ENCODE assay signal across 23 cellular contexts in genomic region chr1:3469849-3470649, GRCh38. TPM values are rescaled to one million over a fixed set of nuclear protein-coding genes. Genes with fewer than 3 reads are reported as not detected.
DNase-seq lines count a peak whose midpoint lies in the region; ATAC-seq and TF ChIP-seq lines count a peak whose summit lies in the region.
"Had no signal": no experiment of that assay in that cellular context is flagged by ENCODE, and none has a peak within 500 bp of the region (broad histone marks: within the 10 kb centered on the region; RNA-seq: fewer than 3 reads in every experiment).

No MANE protein-coding gene starts in this region.

- no TSS peak for BruUV-seq in MCF 10A (replicated peaks; lab: Mats Ljungman, UMichigan)
- BruUV-seq in mammary epithelial cell (replicated peaks; lab: Mats Ljungman, UMichigan) = no TSS peak

- H2AK5ac ChIP-seq in mesendoderm (ENCODE audit: low read length) = no peak overlapping the region

- peak overlapping the region; percentile 17 for H3K56ac ChIP-seq in mesendoderm (ENCODE audit: low read length)

- peak overlapping the region; percentile 2 for H3K27ac Mint-ChIP-seq in MCF 10A (ENCODE audit: low read depth, unreplicated experiment)
- peak overlapping the region in 4 of 5 experiments; percentile 1 to 89 (median 15) for H3K27ac Mint-ChIP-seq in brain
- H3K27ac Mint-ChIP-seq in activated CD8-positive, alpha-beta T cell treated with anti-CD3 and anti-CD28 coated beads, Interleukin-2, amount 10 ng/mL, durations not matched to agents 7 days and 5 days = no peak overlapping the region
- H3K27ac Mint-ChIP-seq: activated CD4-positive, alpha-beta T cell treated with anti-CD3 and anti-CD28 coated beads, Interleukin-2, amount 10 ng/mL, durations not matched to agents 24 days and 14 days; activated naive CD4-positive, alpha-beta T cell treated with anti-CD3 and anti-CD28 coated beads, Interleukin-2, amount 50 U/mL, for 72 hours; CD4-positive, CD25-positive, alpha-beta regulatory T cell; memory B cell had no signal

- H3K4me2 ChIP-seq in mammary epithelial cell (ENCODE audit: insufficient read depth, low read depth, low read length) (no peak overlapping the region), mesendoderm (ENCODE audit: low read length) (no peak overlapping the region)
- H3K4me2 ChIP-seq: SK-N-SH had no signal

- H3K36me3 Mint-ChIP-seq in MCF 10A (ENCODE audit: insufficient read depth, unreplicated experiment) = no peaks in the 10 kb centered on the region
- no peaks in the 10 kb centered on the region for H3K36me3 Mint-ChIP-seq in brain
- no peaks in the 10 kb centered on the region for H3K36me3 Mint-ChIP-seq in activated CD8-positive, alpha-beta T cell treated with anti-CD3 and anti-CD28 coated beads, Interleukin-2, amount 10 ng/mL, durations not matched to agents 7 days and 5 days (ENCODE audit: low read depth)
- H3K36me3 Mint-ChIP-seq: activated naive CD4-positive, alpha-beta T cell treated with anti-CD3 and anti-CD28 coated beads, Interleukin-2, amount 50 U/mL, for 72 hours; CD4-positive, CD25-positive, alpha-beta regulatory T cell; memory B cell had no signal

- H2BK15ac ChIP-seq in mesendoderm (replicated peaks; ENCODE audit: low read depth) = no peak overlapping the region

- H4K8ac ChIP-seq in mesendoderm (ENCODE audit: low read depth, low read length) = no peak overlapping the region

- dilution Hi-C loops in mammary epithelial cell (cut with HindIII; ENCODE audit: low sequenced_read_pairs) = loop anchor here (5.0 to 10.0 kb wide), 3 partner anchors 48 to 175 kb away; no protein-coding TSS in a partner anchor

- intact Hi-C loops in MCF 10A (cut with micrococcal nuclease) (no loop called here), mammary epithelial cell (cut with micrococcal nuclease) (no loop called here), upper lobe of right lung (cut with DNase I) (no loop called here)

- no peaks in the 10 kb centered on the region for H3K27me3 Mint-ChIP-seq in MCF 10A (ENCODE audit: insufficient read depth, unreplicated experiment)
- H3K27me3 Mint-ChIP-seq in brain = peaks cover 3% of the 10 kb centered on the region
- H3K27me3 Mint-ChIP-seq in activated CD8-positive, alpha-beta T cell treated with anti-CD3 and anti-CD28 coated beads, Interleukin-2, amount 10 ng/mL, durations not matched to agents 7 days and 5 days (ENCODE audit: low read depth) = no peaks in the 10 kb centered on the region
- H3K27me3 Mint-ChIP-seq: activated CD4-positive, alpha-beta T cell treated with anti-CD3 and anti-CD28 coated beads, Interleukin-2, amount 10 ng/mL, durations not matched to agents 24 days and 14 days had no signal

- no peak overlapping the region for H2BK5ac ChIP-seq in mesendoderm (ENCODE audit: low read length)

- POLR2A ChIA-PET in MCF 10A (lab: Yijun Ruan, JAX) = no interaction called here
- POLR2A ChIA-PET in activated CD8-positive, alpha-beta T cell treated with anti-CD3 and anti-CD28 coated beads, Interleukin-2, amount 10 ng/mL, durations not matched to agents 7 days and 5 days (lab: Charles Lee) = no interaction called here

- H3K9me3 ChIP-seq in mammary epithelial cell (replicated peaks; ENCODE audit: insufficient read depth, low read length) (no peaks in the 10 kb centered on the region), upper lobe of right lung (no peaks in the 10 kb centered on the region)
- H3K9me3 ChIP-seq: A549, neutrophil, right lobe of liver, SK-N-SH had no signal

- no peaks in the 10 kb centered on the region for H3K79me1 ChIP-seq in mesendoderm (ENCODE audit: low read length)

- 98% methylated on average over 12 of the region's 17 CpGs for WGBS in mammary epithelial cell (ENCODE audit: low coverage, missing lambda C conversion rate)
- no CpG with 5 or more reads among the region's 17 CpGs for WGBS in mesendoderm (ENCODE audit: extremely low coverage, insufficient coverage, low lambda C conversion rate)

- CTCF ChIA-PET in MCF 10A (lab: Yijun Ruan, JAX) (interaction anchor here (0.6 to 2.1 kb wide), 2 partner anchors 17 to 145 kb away, joined by 4 to 11 read pairs; no protein-coding TSS in a partner anchor), mammary epithelial cell (lab: Charles Lee; ENCODE audit: low non-redundant PET) (no interaction called here)
- CTCF ChIA-PET in activated CD8-positive, alpha-beta T cell treated with anti-CD3 and anti-CD28 coated beads, Interleukin-2, amount 10 ng/mL, durations not matched to agents 7 days and 5 days (lab: Charles Lee) = no interaction called here

- H3K9me3 Mint-ChIP-seq in MCF 10A (ENCODE audit: unreplicated experiment) (no peaks in the 10 kb centered on the region), brain (peaks cover 0 to 6% (median 0%) of the 10 kb centered on the region in 5 experiments)
- H3K9me3 Mint-ChIP-seq in activated CD8-positive, alpha-beta T cell treated with anti-CD3 and anti-CD28 coated beads, Interleukin-2, amount 10 ng/mL, durations not matched to agents 7 days and 5 days (ENCODE audit: insufficient read depth) = no peaks in the 10 kb centered on the region
- H3K9me3 Mint-ChIP-seq: activated naive CD4-positive, alpha-beta T cell treated with anti-CD3 and anti-CD28 coated beads, Interleukin-2, amount 50 U/mL, for 72 hours; CD4-positive, CD25-positive, alpha-beta regulatory T cell; memory B cell had no signal

- peaks cover 71% of the 10 kb centered on the region for H3K4me1 ChIP-seq in mammary epithelial cell (ENCODE audit: insufficient read depth, low read length)
- H3K4me1 ChIP-seq in mesendoderm (ENCODE audit: control insufficient read depth, low read depth, low read length) = peaks cover 5% of the 10 kb centered on the region
- peaks cover 4% of the 10 kb centered on the region for H3K4me1 ChIP-seq in upper lobe of right lung
- H3K4me1 ChIP-seq: right lobe of liver had no signal

- H3K4ac ChIP-seq in mesendoderm (ENCODE audit: low read depth, low read length) = no peak overlapping the region

- H3K79me2 ChIP-seq in mammary epithelial cell (ENCODE audit: insufficient read depth, low read length) = no peaks in the 10 kb centered on the region
- H3K79me2 ChIP-seq in mesendoderm (ENCODE audit: control insufficient read depth, insufficient read depth, low read length) = no peaks in the 10 kb centered on the region

- no peak overlapping the region for H3K9ac ChIP-seq in mammary epithelial cell (ENCODE audit: insufficient read depth, low read length)
- no peak overlapping the region for H3K9ac ChIP-seq in mesendoderm (ENCODE audit: low read length)
- H3K9ac ChIP-seq: GM23248, SK-N-SH had no signal

- H3K4me1 Mint-ChIP-seq in MCF 10A (ENCODE audit: insufficient read depth, unreplicated experiment) (peaks cover 22% of the 10 kb centered on the region), brain (peaks cover 30% of the 10 kb centered on the region)
- H3K4me1 Mint-ChIP-seq in activated CD8-positive, alpha-beta T cell treated with anti-CD3 and anti-CD28 coated beads, Interleukin-2, amount 10 ng/mL, durations not matched to agents 7 days and 5 days (ENCODE audit: low read depth) = no peaks in the 10 kb centered on the region

- H3K27me3 ChIP-seq in mammary epithelial cell (ENCODE audit: insufficient read depth, low read length) = no peaks in the 10 kb centered on the region
- no peaks in the 10 kb centered on the region for H3K27me3 ChIP-seq in mesendoderm (ENCODE audit: insufficient read depth, low read length, poor library complexity)
- no peaks in the 10 kb centered on the region for H3K27me3 ChIP-seq in upper lobe of right lung
- H3K27me3 ChIP-seq: dorsolateral prefrontal cortex, neutrophil, right lobe of liver had no signal

- H3K18ac ChIP-seq in mesendoderm (ENCODE audit: low read length) = no peak overlapping the region

- no peak overlapping the region for H4K5ac ChIP-seq in mesendoderm (ENCODE audit: low read length)

- H3K36me3 ChIP-seq in mammary epithelial cell (ENCODE audit: insufficient read depth, low read length) (no peaks in the 10 kb centered on the region), mesendoderm (ENCODE audit: control insufficient read depth, insufficient read depth, low read length) (peaks cover 4% of the 10 kb centered on the region), upper lobe of right lung (no peaks in the 10 kb centered on the region)
- H3K36me3 ChIP-seq: neutrophil, right lobe of liver had no signal

- H2AFZ ChIP-seq in mammary epithelial cell (ENCODE audit: low read depth, low read length) = no peak overlapping the region
- H2AFZ ChIP-seq: GM23248 had no signal

- H2BK120ac ChIP-seq in mesendoderm (ENCODE audit: low read depth, low read length) = no peak overlapping the region

- DNase-seq in MCF 10A (ENCODE audit: unreplicated experiment) (no peak), mammary epithelial cell (no peak), mesendoderm (no peak), upper lobe of right lung (peak; percentile 50)
- no peak for DNase-seq in activated CD8-positive, alpha-beta T cell treated with anti-CD3 and anti-CD28 coated beads, Interleukin-2, amount 10 ng/mL, durations not matched to agents 7 days and 5 days
- DNase-seq: activated CD4-positive, alpha-beta T cell treated with anti-CD3 and anti-CD28 coated beads, Interleukin-2, amount 10 ng/mL, durations not matched to agents 24 days and 14 days; CD4-positive, CD25-positive, alpha-beta regulatory T cell; DMS53; GM23248; NCI-H1092 treated with DMSO at 0.1 percent for 48 hours; PC-3; SK-N-SH; stimulated activated CD4-positive, alpha-beta T cell treated with anti-CD3 and anti-CD28 coated beads, Interleukin-2, amount 100 ng/mL, for 24 hours had no signal

- ATAC-seq in upper lobe of right lung (no peak), HG02970 (IDR thresholded peaks at IDR 0.05; ENCODE audit: low FRiP score, unreplicated experiment) (no peak), HG03520 (IDR thresholded peaks at IDR 0.05; ENCODE audit: unreplicated experiment) (no peak)
- ATAC-seq in activated CD8-positive, alpha-beta T cell treated with anti-CD3 and anti-CD28 coated beads, Interleukin-2, amount 10 ng/mL, durations not matched to agents 7 days and 5 days = no peak
- ATAC-seq: activated naive CD4-positive, alpha-beta T cell treated with anti-CD3 and anti-CD28 coated beads, Interleukin-2, amount 50 U/mL, for 72 hours; esophagus mucosa; PC-3; right lobe of liver had no signal

- H3K4me3 ChIP-seq in mammary epithelial cell (replicated peaks in 1 of 3; ENCODE audit: insufficient read depth in 1 of 3, low read depth in 2 of 3, low read length in 3 of 3) = no peak overlapping the region
- no peak overlapping the region for H3K4me3 ChIP-seq in mesendoderm (ENCODE audit: low read length)
- no peak overlapping the region for H3K4me3 ChIP-seq in upper lobe of right lung
- H3K4me3 ChIP-seq: A549, dorsolateral prefrontal cortex, GM23248, right lobe of liver had no signal

- in situ Hi-C loops in mammary epithelial cell (cut with MboI; ENCODE audit: low sequenced_read_pairs in 2 of 2) = no loop called here

- TF ChIP-seq CTCF in MCF 10A (IDR thresholded peaks at IDR 0.05; ENCODE audit: unreplicated experiment) (no peak), mammary epithelial cell (conservative IDR thresholded peaks at IDR 0.05 in 1 of 2, IDR thresholded peaks at IDR 0.05 in 1 of 2; ENCODE audit: extremely low read depth in 1 of 2, insufficient read depth in 1 of 2, low read depth in 1 of 2, low read length in 2 of 2) (no peak), brain (conservative IDR thresholded peaks at IDR 0.05) (no peak), upper lobe of right lung (IDR thresholded peaks at IDR 0.05) (no peak)

- H4K20me1 ChIP-seq in mammary epithelial cell (ENCODE audit: insufficient read depth, low read length) = no peaks in the 10 kb centered on the region

- H3K4me3 Mint-ChIP-seq in MCF 10A (ENCODE audit: unreplicated experiment) (no peak overlapping the region), brain (peak overlapping the region in 1 of 5 experiments; percentile 1)
- H3K4me3 Mint-ChIP-seq in activated CD8-positive, alpha-beta T cell treated with anti-CD3 and anti-CD28 coated beads, Interleukin-2, amount 10 ng/mL, durations not matched to agents 7 days and 5 days = no peak overlapping the region
- H3K4me3 Mint-ChIP-seq: activated CD4-positive, alpha-beta T cell treated with anti-CD3 and anti-CD28 coated beads, Interleukin-2, amount 10 ng/mL, durations not matched to agents 24 days and 14 days; CD4-positive, CD25-positive, alpha-beta regulatory T cell; memory B cell had no signal

- H3K27ac ChIP-seq in mammary epithelial cell (ENCODE audit: insufficient read depth, low read depth, low read length) (no peak overlapping the region), mesendoderm (ENCODE audit: low read depth, low read length) (no peak overlapping the region), upper lobe of right lung (no peak overlapping the region)
- H3K27ac ChIP-seq: dorsolateral prefrontal cortex, GM23248, neutrophil, right lobe of liver had no signal

- H3K23ac ChIP-seq in mesendoderm (ENCODE audit: low read length) = no peak overlapping the region

RNA-seq across cellular contexts. Expression of gene ARHGEF16, which starts 15.6 kb away (rescaled TPM):
- total RNA-seq in MCF 10A (2022) (8.6 and 8.8 TPM in 2 replicates), mammary epithelial cell (1 to 10 TPM; 5.9 to 6.7 TPM), upper lobe of right lung (12.2 TPM)
- polyA plus RNA-seq in mammary epithelial cell (7.6 TPM), brain (ENCODE audit: insufficient read depth, low read depth, low replicate concordance) (13.5 TPM)
- 3.5 TPM for polyA minus RNA-seq in mammary epithelial cell
- 8.4 TPM for polyA plus RNA-seq in mesendoderm (2013, experiment 1 of 2)
- 8.1 TPM for polyA plus RNA-seq in mesendoderm (2013, experiment 2 of 2)
- not detected for total RNA-seq in activated CD8-positive, alpha-beta T cell treated with anti-CD3 and anti-CD28 coated beads, Interleukin-2, amount 10 ng/mL, durations not matched to agents 7 days and 5 days
- total RNA-seq: activated CD4-positive, alpha-beta T cell treated with anti-CD3 and anti-CD28 coated beads, Interleukin-2, amount 10 ng/mL, durations not matched to agents 24 days and 14 days; CD4-positive, CD25-positive, alpha-beta regulatory T cell; GM23248 had no signal
- polyA plus RNA-seq: CD4-positive, CD25-positive, alpha-beta regulatory T cell; GM23248 had no signal
